In genomic region chr22:43151251-43152000, GRCh38 we compare ENCODE assay signal across 1 cellular context.
TF ChIP-seq lines count a peak whose summit lies in the region.

TSS of gene TSPO (plus strand) at chr22:43151559. CDS start at chr22:43159239, 7,680 bp downstream.

TF ChIP-seq in IMR-90, 13 proteins besides CTCF, POLR2A, EP300 and RAD21:
- TF ChIP-seq RFX5 (IDR thresholded peaks at IDR 0.05; ENCODE audit: low read depth, low read length): peak; percentile 68
- TF ChIP-seq MXI1 (IDR thresholded peaks at IDR 0.05; ENCODE audit: borderline replicate concordance, low read depth, low read length): peak; percentile 69; the same call in 1 of the 2 replicates
- TF ChIP-seq USF2 (IDR thresholded peaks at IDR 0.05; ENCODE audit: low read depth, low read length): no peak
- no peak for TF ChIP-seq MAZ (IDR thresholded peaks at IDR 0.05; ENCODE audit: borderline replicate concordance, low read depth, low read length)
- TF ChIP-seq MAFK (IDR thresholded peaks at IDR 0.05; ENCODE audit: low read depth, low read length): no peak
- TF ChIP-seq CEBPB (IDR thresholded peaks at IDR 0.05; ENCODE audit: low read depth, low read length): no peak
TF ChIP-seq in IMR-90: peak in this region for 2.
